Comparison of ENCODE assay signal across 7 cellular contexts in genomic region chr16:72786606-72787005, GRCh38.
A peak's percentile ranks its signal among the peaks of the same experiment; 100 is the strongest.
DNase-seq lines count a peak whose midpoint lies in the region; ATAC-seq and TF ChIP-seq lines count a peak whose summit lies in the region.

No MANE protein-coding gene starts in this region.

- H3K4me3 Mint-ChIP-seq in CD8-positive, alpha-beta memory T cell: peak overlapping the region; percentile 56 to 78 (median 63)
- H3K4me3 Mint-ChIP-seq in IgD-negative memory B cell (peak overlapping the region in 3 of 4 donors; percentile 26 to 62 (median 52)), osteocyte (ENCODE audit: unreplicated experiment) (peak overlapping the region; percentile 81)
- H3K4me3 Mint-ChIP-seq in dendritic cell treated with granulocyte-macrophage colony-stimulating factor and Interleukin-4, amounts not matched to agents 40 ng/mL and 50 ng/mL, for 4 days: no peak overlapping the region
- no peak overlapping the region for H3K4me3 Mint-ChIP-seq in activated CD8-positive, alpha-beta memory T cell treated with anti-CD3 and anti-CD28 coated beads, Interleukin-2, amount 10 ng/mL, durations not matched to agents 7 days and 5 days

- CTCF ChIA-PET in CD8-positive, alpha-beta memory T cell (lab: Charles Lee): interaction anchor here (1.2 kb wide), 2 partner anchors 11 to 121 kb away, joined by 3 read pairs; no protein-coding TSS in a partner anchor
- CTCF ChIA-PET in activated CD8-positive, alpha-beta memory T cell treated with anti-CD3 and anti-CD28 coated beads, Interleukin-2, amount 10 ng/mL, durations not matched to agents 7 days and 5 days (lab: Charles Lee): no interaction called here

- H3K27me3 Mint-ChIP-seq in CD8-positive, alpha-beta memory T cell: peaks cover 18 to 34% of the 10 kb centered on the region in 2 donors
- H3K27me3 Mint-ChIP-seq in IgD-negative memory B cell (peaks cover 5% of the 10 kb centered on the region), osteocyte (ENCODE audit: unreplicated experiment) (no peaks in the 10 kb centered on the region)
- no peaks in the 10 kb centered on the region for H3K27me3 Mint-ChIP-seq in dendritic cell treated with granulocyte-macrophage colony-stimulating factor and Interleukin-4, amounts not matched to agents 40 ng/mL and 50 ng/mL, for 4 days
- peaks cover 50% of the 10 kb centered on the region for H3K27me3 Mint-ChIP-seq in activated CD8-positive, alpha-beta memory T cell treated with anti-CD3 and anti-CD28 coated beads, Interleukin-2, amount 10 ng/mL, durations not matched to agents 7 days and 5 days

- H3K27ac ChIP-seq in CD8-positive, alpha-beta memory T cell (ENCODE audit: low read depth, low read length): no peak overlapping the region

- H3K27ac Mint-ChIP-seq in CD8-positive, alpha-beta memory T cell: peak overlapping the region in 1 of 8 donors; percentile 13
- H3K27ac Mint-ChIP-seq in IgD-negative memory B cell: no peak overlapping the region
- peak overlapping the region; percentile 89 for H3K27ac Mint-ChIP-seq in dendritic cell treated with granulocyte-macrophage colony-stimulating factor and Interleukin-4, amounts not matched to agents 40 ng/mL and 50 ng/mL, for 4 days
- peak overlapping the region; percentile 99 for H3K27ac Mint-ChIP-seq in osteocyte (ENCODE audit: unreplicated experiment)
- H3K27ac Mint-ChIP-seq in activated CD8-positive, alpha-beta memory T cell treated with anti-CD3 and anti-CD28 coated beads, Interleukin-2, amount 10 ng/mL, durations not matched to agents 7 days and 5 days: no peak overlapping the region

- H3K4me1 Mint-ChIP-seq in CD8-positive, alpha-beta memory T cell: peaks cover 13 to 22% (median 15%) of the 10 kb centered on the region in 3 donors
- peaks cover 0 to 6% (median 3%) of the 10 kb centered on the region in 3 donors for H3K4me1 Mint-ChIP-seq in IgD-negative memory B cell
- peaks cover 40% of the 10 kb centered on the region for H3K4me1 Mint-ChIP-seq in dendritic cell treated with granulocyte-macrophage colony-stimulating factor and Interleukin-4, amounts not matched to agents 40 ng/mL and 50 ng/mL, for 4 days (ENCODE audit: low read depth)
- H3K4me1 Mint-ChIP-seq in osteocyte (ENCODE audit: unreplicated experiment): peaks cover 60% of the 10 kb centered on the region
- peaks cover 33% of the 10 kb centered on the region for H3K4me1 Mint-ChIP-seq in activated CD8-positive, alpha-beta memory T cell treated with anti-CD3 and anti-CD28 coated beads, Interleukin-2, amount 10 ng/mL, durations not matched to agents 7 days and 5 days

- H3K27me3 ChIP-seq in CD8-positive, alpha-beta memory T cell (ENCODE audit: insufficient read depth, low read length, poor library complexity, severe bottlenecking): no peaks in the 10 kb centered on the region

- no peak overlapping the region for H3K4me3 ChIP-seq in CD8-positive, alpha-beta memory T cell (ENCODE audit: low read length)

- intact Hi-C loops in dendritic cell treated with granulocyte-macrophage colony-stimulating factor and Interleukin-4, amounts not matched to agents 40 ng/mL and 50 ng/mL, for 4 days (cut with micrococcal nuclease): loop anchor here (10.0 kb wide), 1 partner anchor 122 kb away; no protein-coding TSS in a partner anchor

- no peaks in the 10 kb centered on the region for H3K36me3 ChIP-seq in CD8-positive, alpha-beta memory T cell (ENCODE audit: insufficient read depth, low read length)

- no peaks in the 10 kb centered on the region for H3K4me1 ChIP-seq in CD8-positive, alpha-beta memory T cell (ENCODE audit: insufficient read depth, low read length)

- DNase-seq in CD8-positive, alpha-beta memory T cell: no peak
- no peak for DNase-seq in osteocyte (ENCODE audit: extremely low spot score, unreplicated experiment)
- no peak for DNase-seq in NK-92 treated with Interleukin-12 subunit alpha and Interleukin-12 subunit beta, amount 100 ng/mL, for 24 hours (lab: John Stamatoyannopoulos, UW)
- DNase-seq in activated CD8-positive, alpha-beta memory T cell treated with anti-CD3 and anti-CD28 coated beads, Interleukin-2, amount 10 ng/mL, durations not matched to agents 7 days and 5 days: no peak

- POLR2A ChIA-PET in CD8-positive, alpha-beta memory T cell (lab: Charles Lee): no interaction called here

- H3K9me3 Mint-ChIP-seq in CD8-positive, alpha-beta memory T cell: no peaks in the 10 kb centered on the region
- no peaks in the 10 kb centered on the region for H3K9me3 Mint-ChIP-seq in IgD-negative memory B cell
- no peaks in the 10 kb centered on the region for H3K9me3 Mint-ChIP-seq in dendritic cell treated with granulocyte-macrophage colony-stimulating factor and Interleukin-4, amounts not matched to agents 40 ng/mL and 50 ng/mL, for 4 days
- no peaks in the 10 kb centered on the region for H3K9me3 Mint-ChIP-seq in osteocyte (ENCODE audit: unreplicated experiment)
- no peaks in the 10 kb centered on the region for H3K9me3 Mint-ChIP-seq in activated CD8-positive, alpha-beta memory T cell treated with anti-CD3 and anti-CD28 coated beads, Interleukin-2, amount 10 ng/mL, durations not matched to agents 7 days and 5 days (ENCODE audit: low read depth)

- no peak for TF ChIP-seq CTCF in osteocyte (IDR thresholded peaks at IDR 0.05)

- no peak for ATAC-seq in HG03025 (IDR thresholded peaks at IDR 0.05; ENCODE audit: low FRiP score, unreplicated experiment)
- ATAC-seq in activated CD8-positive, alpha-beta memory T cell treated with anti-CD3 and anti-CD28 coated beads, Interleukin-2, amount 10 ng/mL, durations not matched to agents 7 days and 5 days: no peak

- H3K36me3 Mint-ChIP-seq in CD8-positive, alpha-beta memory T cell: no peaks in the 10 kb centered on the region
- H3K36me3 Mint-ChIP-seq in IgD-negative memory B cell (peaks cover 3% of the 10 kb centered on the region), osteocyte (ENCODE audit: unreplicated experiment) (peaks cover 47% of the 10 kb centered on the region)
- peaks cover 31% of the 10 kb centered on the region for H3K36me3 Mint-ChIP-seq in dendritic cell treated with granulocyte-macrophage colony-stimulating factor and Interleukin-4, amounts not matched to agents 40 ng/mL and 50 ng/mL, for 4 days (ENCODE audit: low read depth)
- H3K36me3 Mint-ChIP-seq in activated CD8-positive, alpha-beta memory T cell treated with anti-CD3 and anti-CD28 coated beads, Interleukin-2, amount 10 ng/mL, durations not matched to agents 7 days and 5 days: no peaks in the 10 kb centered on the region

- H3K9me3 ChIP-seq in CD8-positive, alpha-beta memory T cell (ENCODE audit: low read length): no peaks in the 10 kb centered on the region

Comparison
In these comparisons a context has a peak if more than half of its experiments do, and no peak if none do; other contexts are left out.
1. H3K27ac Mint-ChIP-seq: peak in dendritic cell treated with granulocyte-macrophage colony-stimulating factor and Interleukin-4, amounts not matched to agents 40 ng/mL and 50 ng/mL, for 4 days (single experiment) and osteocyte (single experiment); none in IgD-negative memory B cell (0 of 3) and activated CD8-positive, alpha-beta memory T cell treated with anti-CD3 and anti-CD28 coated beads, Interleukin-2, amount 10 ng/mL, durations not matched to agents 7 days and 5 days (single experiment).
2. H3K4me3 Mint-ChIP-seq: peak in CD8-positive, alpha-beta memory T cell (7 of 7), IgD-negative memory B cell (3 of 4) and osteocyte (single experiment); none in dendritic cell treated with granulocyte-macrophage colony-stimulating factor and Interleukin-4, amounts not matched to agents 40 ng/mL and 50 ng/mL, for 4 days (single experiment) and activated CD8-positive, alpha-beta memory T cell treated with anti-CD3 and anti-CD28 coated beads, Interleukin-2, amount 10 ng/mL, durations not matched to agents 7 days and 5 days (single experiment).